Comparison of ENCODE assay signal across 1 cellular context in the genomic region with DNA sequence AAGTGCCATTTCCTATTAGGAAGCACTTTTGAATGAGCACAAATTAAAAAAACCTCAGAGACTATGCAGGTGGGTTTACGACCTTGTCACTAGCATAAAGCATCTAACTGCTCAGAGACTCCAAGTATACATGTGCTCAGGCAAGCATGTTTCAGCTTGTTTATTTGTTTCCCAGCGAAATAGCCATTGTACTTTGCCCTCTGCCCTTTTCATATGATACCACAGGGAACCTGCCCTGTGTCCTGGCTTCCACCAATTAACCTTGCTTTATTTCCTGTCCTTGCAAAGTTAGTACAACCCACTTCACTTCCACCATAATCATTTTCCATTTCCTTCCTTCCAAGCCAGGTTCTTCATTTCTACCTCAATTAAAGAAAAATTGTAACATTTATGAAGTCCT.
TF ChIP-seq lines count a peak whose summit lies in the region.

No MANE protein-coding gene starts in this region.

TF ChIP-seq in HepG2, 621 proteins besides CTCF, POLR2A, EP300 and RAD21 (continued from another document and continues in another):
- TF ChIP-seq PHB2 (IDR thresholded peaks at IDR 0.05; ENCODE audit: partially characterized antibody) (no peak), YEATS2 (CRISPR knock-in tag; IDR thresholded peaks at IDR 0.05; ENCODE audit: borderline replicate concordance) (no peak), NBN (conservative IDR thresholded peaks at IDR 0.05) (no peak), IKZF5 (CRISPR knock-in tag; IDR thresholded peaks at IDR 0.05) (no peak), ATRX (CRISPR knock-in tag; IDR thresholded peaks at IDR 0.05; ENCODE audit: borderline replicate concordance) (no peak), NFATC3 (CRISPR knock-in tag; IDR thresholded peaks at IDR 0.05) (no peak), ZNF629 (CRISPR knock-in tag; conservative IDR thresholded peaks at IDR 0.05) (no peak), NR2F6 (IDR thresholded peaks at IDR 0.05) (0 out of 2 replicates have a peak, but pooled peaks have one; percentile 12), NR2F6 (CRISPR knock-in tag; IDR thresholded peaks at IDR 0.05) (no peak), PREB (CRISPR knock-in tag; IDR thresholded peaks at IDR 0.05) (no peak), MTA3 (CRISPR knock-in tag; IDR thresholded peaks at IDR 0.05) (no peak), BRF2 (CRISPR knock-in tag; IDR thresholded peaks at IDR 0.05) (no peak), POGZ (CRISPR knock-in tag; IDR thresholded peaks at IDR 0.05) (0 out of 2 replicates have a peak, but pooled peaks have one; percentile 43), ZMYM4 (CRISPR knock-in tag; IDR thresholded peaks at IDR 0.05) (peak; percentile 25; the same call in 1 of the 2 replicates), KDM3A (CRISPR knock-in tag; IDR thresholded peaks at IDR 0.05; ENCODE audit: low read depth) (no peak), ZNF460 (CRISPR knock-in tag; IDR thresholded peaks at IDR 0.05; ENCODE audit: borderline replicate concordance) (no peak), ZNF761 (CRISPR knock-in tag; conservative IDR thresholded peaks at IDR 0.05) (no peak), SIN3A (IDR thresholded peaks at IDR 0.05; ENCODE audit: borderline replicate concordance, low read depth, low read length) (no peak), POLR2AphosphoS5 (IDR thresholded peaks at IDR 0.05; ENCODE audit: low read depth, low read length) (no peak), GABPA (IDR thresholded peaks at IDR 0.05; ENCODE audit: low read depth, low read length) (no peak), GABPA (CRISPR knock-in tag; IDR thresholded peaks at IDR 0.05; ENCODE audit: low read depth) (peak; percentile 55), ATAD3A (CRISPR knock-in tag; IDR thresholded peaks at IDR 0.05) (no peak), SOX6 (IDR thresholded peaks at IDR 0.05) (no peak), SOX6 (CRISPR knock-in tag; IDR thresholded peaks at IDR 0.05) (peak; percentile 45; the same call in 1 of the 2 replicates), GATAD2A (CRISPR knock-in tag; IDR thresholded peaks at IDR 0.05) (0 out of 2 replicates have a peak, but pooled peaks have one; percentile 39), MYC (CRISPR knock-in tag; IDR thresholded peaks at IDR 0.05; ENCODE audit: borderline replicate concordance) (no peak), REPIN1 (CRISPR knock-in tag; IDR thresholded peaks at IDR 0.05; ENCODE audit: borderline replicate concordance, low read depth) (no peak), ZNF841 (CRISPR knock-in tag; IDR thresholded peaks at IDR 0.05; ENCODE audit: borderline replicate concordance) (no peak), ZBTB1 (CRISPR knock-in tag; IDR thresholded peaks at IDR 0.05; ENCODE audit: borderline replicate concordance) (no peak), TP53 (CRISPR knock-in tag; conservative IDR thresholded peaks at IDR 0.05) (0 out of 2 replicates have a peak, but pooled peaks have one; percentile 46), ZNF780A (CRISPR knock-in tag; IDR thresholded peaks at IDR 0.05) (no peak), ZNF17 (CRISPR knock-in tag; IDR thresholded peaks at IDR 0.05) (no peak), RCOR2 (CRISPR knock-in tag; IDR thresholded peaks at IDR 0.05) (no peak), ATF7 (IDR thresholded peaks at IDR 0.05) (no peak), ATF7 (CRISPR knock-in tag; IDR thresholded peaks at IDR 0.05) (no peak), ZHX2 (IDR thresholded peaks at IDR 0.05; ENCODE audit: low read depth) (no peak), ZHX2 (CRISPR knock-in tag; IDR thresholded peaks at IDR 0.05; ENCODE audit: borderline replicate concordance) (no peak), SMAD1 (CRISPR knock-in tag; IDR thresholded peaks at IDR 0.05; ENCODE audit: borderline replicate concordance, low read depth) (no peak), JDP2 (CRISPR knock-in tag; IDR thresholded peaks at IDR 0.05; ENCODE audit: borderline replicate concordance) (no peak), ETV5 (CRISPR knock-in tag; IDR thresholded peaks at IDR 0.05; ENCODE audit: borderline replicate concordance) (no peak), ZNF792 (CRISPR knock-in tag; IDR thresholded peaks at IDR 0.05) (no peak), ZNF784 (CRISPR knock-in tag; IDR thresholded peaks at IDR 0.05; ENCODE audit: borderline replicate concordance) (no peak), HNRNPUL1 (IDR thresholded peaks at IDR 0.05; ENCODE audit: low read depth, low read length) (no peak), HNF4A (CRISPR knock-in tag; IDR thresholded peaks at IDR 0.05) (peak; percentile 72), MBNL3 (CRISPR knock-in tag; conservative IDR thresholded peaks at IDR 0.05) (no peak), ZNF891 (CRISPR knock-in tag; IDR thresholded peaks at IDR 0.05) (no peak), RBAK (CRISPR knock-in tag; IDR thresholded peaks at IDR 0.05) (no peak)
- TF ChIP-seq, protein P1, sequence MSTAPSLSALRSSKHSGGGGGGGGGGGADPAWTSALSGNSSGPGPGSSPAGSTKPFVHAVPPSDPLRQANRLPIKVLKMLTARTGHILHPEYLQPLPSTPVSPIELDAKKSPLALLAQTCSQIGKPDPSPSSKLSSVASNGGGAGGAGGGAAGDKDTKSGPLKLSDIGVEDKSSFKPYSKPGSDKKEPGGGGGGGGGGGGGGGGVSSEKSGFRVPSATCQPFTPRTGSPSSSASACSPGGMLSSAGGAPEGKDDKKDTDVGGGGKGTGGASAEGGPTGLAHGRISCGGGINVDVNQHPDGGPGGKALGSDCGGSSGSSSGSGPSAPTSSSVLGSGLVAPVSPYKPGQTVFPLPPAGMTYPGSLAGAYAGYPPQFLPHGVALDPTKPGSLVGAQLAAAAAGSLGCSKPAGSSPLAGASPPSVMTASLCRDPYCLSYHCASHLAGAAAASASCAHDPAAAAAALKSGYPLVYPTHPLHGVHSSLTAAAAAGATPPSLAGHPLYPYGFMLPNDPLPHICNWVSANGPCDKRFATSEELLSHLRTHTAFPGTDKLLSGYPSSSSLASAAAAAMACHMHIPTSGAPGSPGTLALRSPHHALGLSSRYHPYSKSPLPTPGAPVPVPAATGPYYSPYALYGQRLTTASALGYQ (CRISPR knock-in tag; IDR thresholded peaks at IDR 0.05): no peak
- TF ChIP-seq, protein P2, sequence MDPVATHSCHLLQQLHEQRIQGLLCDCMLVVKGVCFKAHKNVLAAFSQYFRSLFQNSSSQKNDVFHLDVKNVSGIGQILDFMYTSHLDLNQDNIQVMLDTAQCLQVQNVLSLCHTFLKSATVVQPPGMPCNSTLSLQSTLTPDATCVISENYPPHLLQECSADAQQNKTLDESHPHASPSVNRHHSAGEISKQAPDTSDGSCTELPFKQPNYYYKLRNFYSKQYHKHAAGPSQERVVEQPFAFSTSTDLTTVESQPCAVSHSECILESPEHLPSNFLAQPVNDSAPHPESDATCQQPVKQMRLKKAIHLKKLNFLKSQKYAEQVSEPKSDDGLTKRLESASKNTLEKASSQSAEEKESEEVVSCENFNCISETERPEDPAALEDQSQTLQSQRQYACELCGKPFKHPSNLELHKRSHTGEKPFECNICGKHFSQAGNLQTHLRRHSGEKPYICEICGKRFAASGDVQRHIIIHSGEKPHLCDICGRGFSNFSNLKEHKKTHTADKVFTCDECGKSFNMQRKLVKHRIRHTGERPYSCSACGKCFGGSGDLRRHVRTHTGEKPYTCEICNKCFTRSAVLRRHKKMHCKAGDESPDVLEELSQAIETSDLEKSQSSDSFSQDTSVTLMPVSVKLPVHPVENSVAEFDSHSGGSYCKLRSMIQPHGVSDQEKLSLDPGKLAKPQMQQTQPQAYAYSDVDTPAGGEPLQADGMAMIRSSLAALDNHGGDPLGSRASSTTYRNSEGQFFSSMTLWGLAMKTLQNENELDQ (CRISPR knock-in tag; IDR thresholded peaks at IDR 0.05; ENCODE audit: borderline replicate concordance): no peak
